ENCODE assay signal across 12 cellular contexts in the genomic region with DNA sequence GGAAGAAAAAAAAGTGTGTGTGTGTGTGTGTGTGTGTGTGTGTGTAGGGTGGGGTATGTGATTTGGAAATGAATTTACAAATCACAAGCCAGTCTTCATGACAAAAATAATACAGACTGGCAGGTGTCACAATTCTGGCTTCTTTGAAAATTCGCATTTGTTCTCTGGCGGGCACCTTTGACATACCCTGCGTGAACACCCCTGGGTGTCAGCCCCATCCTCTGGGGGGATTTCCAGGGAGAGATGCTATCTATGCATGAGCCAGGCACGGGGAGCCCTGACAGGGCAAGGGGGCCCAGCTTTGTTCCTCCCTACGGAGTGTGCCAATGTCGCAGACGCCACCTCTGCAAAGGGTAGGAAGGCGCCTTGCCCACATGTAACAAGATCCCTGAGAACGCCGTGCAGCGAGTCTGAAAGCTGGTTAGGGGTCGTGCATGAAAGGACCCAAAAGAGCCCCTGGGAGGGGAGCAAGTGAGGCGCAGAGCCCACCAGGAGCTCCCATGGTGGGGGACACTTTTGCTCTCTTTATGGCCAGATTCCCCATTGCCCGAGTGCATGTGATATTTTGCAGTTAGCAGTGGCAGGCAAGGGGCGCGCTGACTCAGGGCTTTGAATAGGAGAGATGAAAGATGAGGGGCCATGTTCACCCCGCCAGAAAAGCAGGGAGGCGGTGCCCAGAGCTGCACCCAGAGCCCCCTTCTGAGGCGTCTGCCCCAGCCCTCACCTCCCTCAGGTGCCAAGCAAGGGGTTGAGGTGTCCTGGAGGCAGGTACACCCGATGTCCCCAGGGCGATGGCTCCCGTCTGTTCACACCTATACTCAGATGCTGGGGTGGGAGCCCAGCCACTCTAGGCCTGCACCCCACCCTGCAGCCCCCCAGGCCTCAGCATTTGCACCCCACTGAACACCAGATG. TPM values are rescaled to one million over a fixed set of nuclear protein-coding genes. Genes with fewer than 3 reads are reported as not detected.
DNase-seq lines count a peak whose midpoint lies in the region; ATAC-seq and TF ChIP-seq lines count a peak whose summit lies in the region.
"Had no signal": no experiment of that assay in that cellular context is flagged by ENCODE, and none has a peak within 500 bp of the region (broad histone marks: within the 10 kb centered on the region; RNA-seq: fewer than 3 reads in every experiment).

No MANE protein-coding gene starts in this region.

- peaks cover 46% of the 10 kb centered on the region for H3K4me1 Mint-ChIP-seq in activated CD4-positive, alpha-beta T cell treated with anti-CD3 and anti-CD28 coated beads for 36 hours
- peaks cover 40% of the 10 kb centered on the region for H3K4me1 Mint-ChIP-seq in activated naive CD8-positive, alpha-beta T cell treated with anti-CD3 and anti-CD28 coated beads, Interleukin-2, amount 50 U/mL, for 24 hours
- H3K4me1 Mint-ChIP-seq in neural progenitor cell, result peaks cover 2% of the 10 kb centered on the region

- peaks cover 25% of the 10 kb centered on the region for H3K27me3 Mint-ChIP-seq in activated CD4-positive, alpha-beta T cell treated with anti-CD3 and anti-CD28 coated beads for 36 hours
- peaks cover 22% of the 10 kb centered on the region for H3K27me3 Mint-ChIP-seq in activated naive CD8-positive, alpha-beta T cell treated with anti-CD3 and anti-CD28 coated beads, Interleukin-2, amount 50 U/mL, for 24 hours
- H3K27me3 Mint-ChIP-seq in neural progenitor cell (ENCODE audit: insufficient read depth, low read depth), result peaks cover 7% of the 10 kb centered on the region
- H3K27me3 Mint-ChIP-seq: activated naive CD8-positive, alpha-beta T cell had no signal

- no peaks in the 10 kb centered on the region for H3K4me1 ChIP-seq in neural progenitor cell
- H3K4me1 ChIP-seq in hepatocyte (ENCODE audit: insufficient read depth), result no peaks in the 10 kb centered on the region

- POLR2A ChIA-PET in activated CD4-positive, alpha-beta T cell treated with anti-CD3 and anti-CD28 coated beads for 36 hours (lab: Charles Lee), result interaction anchor here (0.5 to 1.4 kb wide), 4 partner anchors 27 to 132 kb away, joined by 4 to 5 read pairs (median 4); no protein-coding TSS in a partner anchor

- ATAC-seq in activated CD4-positive, alpha-beta T cell treated with anti-CD3 and anti-CD28 coated beads for 36 hours, result no peak
- peak; percentile 17 for ATAC-seq in activated naive CD8-positive, alpha-beta T cell treated with anti-CD3 and anti-CD28 coated beads, Interleukin-2, amount 50 U/mL, for 24 hours

- no peaks in the 10 kb centered on the region for H3F3A ChIP-seq in neural progenitor cell (ENCODE audit: low read depth)

- no peaks in the 10 kb centered on the region for H3K9me3 ChIP-seq in KOPT-K1 (ENCODE audit: insufficient read depth, low read length, poor library complexity, severe bottlenecking)
- no peaks in the 10 kb centered on the region for H3K9me3 ChIP-seq in neural progenitor cell (ENCODE audit: low read depth)
- H3K9me3 ChIP-seq in hepatocyte (ENCODE audit: low read depth), result no peaks in the 10 kb centered on the region

- DNase-seq in activated CD4-positive, alpha-beta T cell treated with anti-CD3 and anti-CD28 coated beads for 36 hours, result peak; percentile 56
- peak; percentile 43 for DNase-seq in activated naive CD8-positive, alpha-beta T cell treated with anti-CD3 and anti-CD28 coated beads, Interleukin-2, amount 50 U/mL, for 24 hours
- peak; percentile 53 for DNase-seq in stimulated activated CD8-positive, alpha-beta memory T cell treated with anti-CD3 and anti-CD28 coated beads, Interleukin-12 subunit alpha, Interleukin-12 subunit beta, amount 100 ng/mL, for 1 hour (ENCODE audit: low read depth)
- no peak for DNase-seq in NCI-H774 (lab: John Stamatoyannopoulos, UW)
- DNase-seq in neural progenitor cell (ENCODE audit: low spot score), result no peak
- DNase-seq in hepatocyte (ENCODE audit: low spot score), result no peak
- DNase-seq: Kasumi-1, NCI-H510A treated with DMSO at 0.1 percent for 48 hours, retina had no signal

- no peak overlapping the region for H3K4me3 Mint-ChIP-seq in activated CD4-positive, alpha-beta T cell treated with anti-CD3 and anti-CD28 coated beads for 36 hours
- peak overlapping the region; percentile 3 for H3K4me3 Mint-ChIP-seq in activated naive CD8-positive, alpha-beta T cell treated with anti-CD3 and anti-CD28 coated beads, Interleukin-2, amount 50 U/mL, for 24 hours
- no peak overlapping the region for H3K4me3 Mint-ChIP-seq in neural progenitor cell
- H3K4me3 Mint-ChIP-seq: activated naive CD8-positive, alpha-beta T cell had no signal

- H3K79me2 ChIP-seq in neural progenitor cell (ENCODE audit: low read depth), result no peaks in the 10 kb centered on the region
- no peaks in the 10 kb centered on the region for H3K79me2 ChIP-seq in hepatocyte

- TF ChIP-seq CTCF in neural progenitor cell (IDR thresholded peaks at IDR 0.05) (no peak), hepatocyte (IDR thresholded peaks at IDR 0.05; ENCODE audit: poor library complexity) (no peak)

- no peak overlapping the region for H3K9ac ChIP-seq in neural progenitor cell

- H3K27ac Mint-ChIP-seq in activated CD4-positive, alpha-beta T cell treated with anti-CD3 and anti-CD28 coated beads for 36 hours, result no peak overlapping the region
- peak overlapping the region; percentile 9 for H3K27ac Mint-ChIP-seq in activated naive CD8-positive, alpha-beta T cell treated with anti-CD3 and anti-CD28 coated beads, Interleukin-2, amount 50 U/mL, for 24 hours
- no peak overlapping the region for H3K27ac Mint-ChIP-seq in neural progenitor cell

- CTCF ChIA-PET in activated CD4-positive, alpha-beta T cell treated with anti-CD3 and anti-CD28 coated beads for 36 hours (lab: Charles Lee), result interaction anchor here (0.6 to 1.6 kb wide), 5 partner anchors 13 to 897 kb away, joined by 3 to 6 read pairs (median 3); no protein-coding TSS in a partner anchor

- WGBS in hepatocyte (ENCODE audit: low lambda C conversion rate, missing lambda C conversion rate), result 92% methylated on average over 21 of the region's 22 CpGs

- H3K36me3 Mint-ChIP-seq in activated CD4-positive, alpha-beta T cell treated with anti-CD3 and anti-CD28 coated beads for 36 hours (ENCODE audit: low read depth), result peaks cover 9% of the 10 kb centered on the region
- peaks cover 7% of the 10 kb centered on the region for H3K36me3 Mint-ChIP-seq in activated naive CD8-positive, alpha-beta T cell treated with anti-CD3 and anti-CD28 coated beads, Interleukin-2, amount 50 U/mL, for 24 hours (ENCODE audit: low read depth)
- peaks cover 14% of the 10 kb centered on the region for H3K36me3 Mint-ChIP-seq in neural progenitor cell

- H3K27me3 ChIP-seq in neural progenitor cell (no peaks in the 10 kb centered on the region), hepatocyte (no peaks in the 10 kb centered on the region)

- H3K9me3 Mint-ChIP-seq in activated CD4-positive, alpha-beta T cell treated with anti-CD3 and anti-CD28 coated beads for 36 hours (ENCODE audit: low read depth), result no peaks in the 10 kb centered on the region
- H3K9me3 Mint-ChIP-seq in activated naive CD8-positive, alpha-beta T cell treated with anti-CD3 and anti-CD28 coated beads, Interleukin-2, amount 50 U/mL, for 24 hours, result no peaks in the 10 kb centered on the region
- no peaks in the 10 kb centered on the region for H3K9me3 Mint-ChIP-seq in neural progenitor cell

- no peak overlapping the region for H3K4me2 ChIP-seq in neural progenitor cell
- no peak overlapping the region for H3K4me2 ChIP-seq in hepatocyte

- peaks cover 13% of the 10 kb centered on the region for H4K20me1 ChIP-seq in neural progenitor cell (ENCODE audit: low read depth)
- no peaks in the 10 kb centered on the region for H4K20me1 ChIP-seq in hepatocyte (ENCODE audit: insufficient read depth, poor library complexity, severe bottlenecking)

- no peaks in the 10 kb centered on the region for H3K9me2 ChIP-seq in hepatocyte (replicated peaks; ENCODE audit: insufficient read depth)

- H3K36me3 ChIP-seq in KOPT-K1 (ENCODE audit: insufficient read depth, low read length) (no peaks in the 10 kb centered on the region), neural progenitor cell (no peaks in the 10 kb centered on the region), hepatocyte (replicated peaks; ENCODE audit: insufficient read depth, low read depth) (no peaks in the 10 kb centered on the region)

- no peak overlapping the region for H3K4me3 ChIP-seq in neural progenitor cell
- no peak overlapping the region for H3K4me3 ChIP-seq in hepatocyte
- H3K4me3 ChIP-seq: SK-N-MC had no signal

- intact Hi-C loops in activated CD4-positive, alpha-beta T cell treated with anti-CD3 and anti-CD28 coated beads for 36 hours (cut with DNase I, micrococcal nuclease), result no loop called here

- H3K27ac ChIP-seq in KOPT-K1 (ENCODE audit: low read depth, low read length, poor library complexity, severe bottlenecking) (peak overlapping the region; percentile 84), neural progenitor cell (no peak overlapping the region), hepatocyte (no peak overlapping the region)
- H3K27ac ChIP-seq: SK-N-MC had no signal

- H2AFZ ChIP-seq in neural progenitor cell (replicated peaks), result no peak overlapping the region
- no peak overlapping the region for H2AFZ ChIP-seq in hepatocyte

RNA-seq across cellular contexts. Expression of gene KLF2, which starts 45.3 kb away (rescaled TPM):
- total RNA-seq in activated CD4-positive, alpha-beta T cell treated with anti-CD3 and anti-CD28 coated beads for 36 hours, result under 1 TPM; 0.57 to 0.90 TPM
- not detected in 2 replicates for total RNA-seq in neural progenitor cell (ENCODE audit: low replicate concordance)
- total RNA-seq in hepatocyte, result 3.0 and 4.5 TPM in 2 replicates
- polyA plus RNA-seq in hepatocyte, result 27.7 and 40.9 TPM in 2 replicates

Comparison
In these comparisons a context has a peak if more than half of its experiments do, and no peak if none do; other contexts are left out.
1. DNase-seq: peak in activated CD4-positive, alpha-beta T cell treated with anti-CD3 and anti-CD28 coated beads for 36 hours (single experiment), activated naive CD8-positive, alpha-beta T cell treated with anti-CD3 and anti-CD28 coated beads, Interleukin-2, amount 50 U/mL, for 24 hours (single experiment) and stimulated activated CD8-positive, alpha-beta memory T cell treated with anti-CD3 and anti-CD28 coated beads, Interleukin-12 subunit alpha, Interleukin-12 subunit beta, amount 100 ng/mL, for 1 hour (single experiment); none in NCI-H774 (single experiment), neural progenitor cell (single experiment) and hepatocyte (single experiment).